In the genomic region with DNA sequence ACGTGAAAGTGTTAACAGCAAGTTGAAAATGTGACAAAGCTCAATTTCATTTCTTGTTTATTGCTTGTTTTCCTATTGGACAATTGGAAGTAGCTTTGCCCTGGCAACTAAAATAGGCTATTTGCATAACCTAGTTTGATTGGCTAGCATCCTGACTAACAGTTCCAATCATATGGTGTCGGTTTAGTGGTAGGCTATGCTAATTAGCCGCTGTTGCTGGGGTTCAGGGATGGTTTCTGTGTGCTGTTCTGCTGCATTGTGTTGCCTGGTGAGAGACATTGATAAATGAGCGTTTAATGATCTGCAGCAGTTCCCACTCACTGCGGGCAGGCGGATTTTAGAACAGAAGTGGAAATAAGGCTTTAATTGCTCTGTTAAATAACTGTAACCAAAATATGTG, we compare ENCODE assay signal across 8 cellular contexts.
DNase-seq lines count a peak whose midpoint lies in the region; ATAC-seq and TF ChIP-seq lines count a peak whose summit lies in the region.

No MANE protein-coding gene starts in this region.

- H3K36me3 ChIP-seq in WERI-Rb-1 (no peaks in the 10 kb centered on the region), mesodermal cell (ENCODE audit: control insufficient read depth, insufficient read depth, low read length) (peaks cover 22% of the 10 kb centered on the region)

- H3K9me3 ChIP-seq in WERI-Rb-1 (ENCODE audit: severe bottlenecking) (no peaks in the 10 kb centered on the region), mesodermal cell (ENCODE audit: control insufficient read depth, low read length) (peaks cover 5% of the 10 kb centered on the region)

- H3K4me1 ChIP-seq in mesodermal cell (ENCODE audit: control insufficient read depth, insufficient read depth, low read length, poor library complexity, severe bottlenecking): no peaks in the 10 kb centered on the region

- H3K27me3 ChIP-seq in WERI-Rb-1 (ENCODE audit: insufficient read depth, low read depth, severe bottlenecking): no peaks in the 10 kb centered on the region

- H3K27ac ChIP-seq in WERI-Rb-1 (no peak overlapping the region), mesodermal cell (ENCODE audit: low read depth, low read length, severe bottlenecking) (peak overlapping the region; percentile 51)

- WGBS in mesodermal cell (ENCODE audit: insufficient coverage in 2 of 2), 2 experiments: 28 to 67% methylated on average over 2 to 4 of the region's 6 CpGs

- DNase-seq in activated gamma-delta T cell treated with Interleukin-2 at 50 U/mL for 16 hours: peak; percentile 36
- DNase-seq in activated gamma-delta T cell (lab: John Stamatoyannopoulos, UW): no peak
- DNase-seq in NCI-H2081 treated with DMSO at 0.1 percent for 48 hours (lab: John Stamatoyannopoulos, UW): peak; percentile 27
- peak; percentile 83 for DNase-seq in WERI-Rb-1
- DNase-seq in epidermal melanocyte (ENCODE audit: insufficient read length, low spot score): peak; percentile 87
- no peak for DNase-seq in LoVo (ENCODE audit: low spot score)

- TF ChIP-seq POLR2A in GM18505 (IDR thresholded peaks at IDR 0.05; ENCODE audit: borderline replicate concordance, extremely low read depth, insufficient read depth, insufficient read length): no peak

- H3K4me3 ChIP-seq in WERI-Rb-1 (ENCODE audit: low read depth, low read length) (no peak overlapping the region), mesodermal cell (ENCODE audit: extremely low read depth, insufficient read depth, low read length, poor library complexity, severe bottlenecking) (no peak overlapping the region)

- no peak for ATAC-seq in GM18505 (IDR thresholded peaks at IDR 0.05; ENCODE audit: unreplicated experiment)

- TF ChIP-seq CTCF in WERI-Rb-1 (IDR thresholded peaks at IDR 0.05; ENCODE audit: low read depth, low read length): no peak

Comparison
In these comparisons a context has a peak if more than half of its experiments do, and no peak if none do; other contexts are left out.
1. DNase-seq: peak in activated gamma-delta T cell treated with Interleukin-2 at 50 U/mL for 16 hours (single experiment), NCI-H2081 treated with DMSO at 0.1 percent for 48 hours (single experiment), WERI-Rb-1 (single experiment) and epidermal melanocyte (single experiment); none in activated gamma-delta T cell (single experiment) and LoVo (single experiment).